ENCODE assay signal across 8 cellular contexts in the genomic region with DNA sequence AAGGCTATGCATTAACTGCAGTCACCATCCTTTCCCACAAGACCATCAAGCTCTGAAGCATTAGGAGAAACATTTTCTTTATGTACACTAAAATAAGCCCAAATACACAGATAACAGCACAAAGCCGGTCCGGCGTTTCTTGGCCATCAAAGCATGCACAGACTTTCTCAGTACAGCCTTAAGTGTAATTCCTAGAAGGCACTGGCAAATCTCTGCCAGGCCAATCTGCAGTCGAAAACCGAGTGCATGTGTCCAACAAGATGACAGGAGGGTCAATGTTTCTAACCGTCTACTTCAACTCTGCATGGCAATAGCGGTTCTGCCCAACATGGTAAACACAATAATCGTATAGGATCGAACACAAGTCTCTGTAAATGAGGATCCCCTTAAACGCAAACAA. TPM values are rescaled to one million over a fixed set of nuclear protein-coding genes. Genes with fewer than 3 reads are reported as not detected.
DNase-seq lines count a peak whose midpoint lies in the region; ATAC-seq and TF ChIP-seq lines count a peak whose summit lies in the region.

No MANE protein-coding gene starts in this region.

- peak overlapping the region; percentile 85 to 98 (median 94) for H3K4me3 Mint-ChIP-seq in naive thymus-derived CD4-positive, alpha-beta T cell

- ATAC-seq in naive thymus-derived CD4-positive, alpha-beta T cell = no peak
- no peak for ATAC-seq in GM18867 (IDR thresholded peaks at IDR 0.05; ENCODE audit: unreplicated experiment)

- H3K27ac ChIP-seq in OCI-LY1 (ENCODE audit: low read depth, low read length, poor library complexity, severe bottlenecking) = no peak overlapping the region
- H3K27ac ChIP-seq in ectodermal cell (ENCODE audit: insufficient read depth, low read depth, low read length, poor library complexity, severe bottlenecking) = no peak overlapping the region
- peak overlapping the region; percentile 78 for H3K27ac ChIP-seq in naive thymus-derived CD4-positive, alpha-beta T cell (ENCODE audit: low read depth, low read length)

- H3K4me1 Mint-ChIP-seq in naive thymus-derived CD4-positive, alpha-beta T cell = peaks cover 14 to 37% (median 27%) of the 10 kb centered on the region in 7 donors

- peak; percentile 22 for DNase-seq in Daoy (ENCODE audit: low read depth)
- DNase-seq in naive thymus-derived CD4-positive, alpha-beta T cell = peak in 2 of 9 donors; percentile 1 to 8
- no peak for DNase-seq in NCI-H526 treated with DMSO at 0.1 percent for 48 hours (lab: John Stamatoyannopoulos, UW)
- DNase-seq in HuH-7.5 (ENCODE audit: low spot score) = no peak
- DNase-seq in NCI-H526 (lab: John Stamatoyannopoulos, UW) = no peak

- peak overlapping the region; percentile 73 for H3K4me2 ChIP-seq in OCI-LY1 (ENCODE audit: low read length)

- H3K9ac ChIP-seq in OCI-LY1 (ENCODE audit: low read length) = peak overlapping the region; percentile 77; the same call in 1 of the 2 replicates

- no peak for TF ChIP-seq CTCF in OCI-LY1 (IDR thresholded peaks at IDR 0.05; ENCODE audit: low read length)

- no peaks in the 10 kb centered on the region for H3F3A ChIP-seq in OCI-LY1 (ENCODE audit: insufficient read depth, low read length)

- H3K27ac Mint-ChIP-seq in naive thymus-derived CD4-positive, alpha-beta T cell = peak overlapping the region; percentile 30 to 98 (median 94)

- H3K4me1 ChIP-seq in OCI-LY1 (ENCODE audit: insufficient read depth, low read length, severe bottlenecking) (peaks cover 19% of the 10 kb centered on the region), ectodermal cell (ENCODE audit: control insufficient read depth, insufficient read depth, low read length) (peaks cover 4% of the 10 kb centered on the region)
- H3K4me1 ChIP-seq in naive thymus-derived CD4-positive, alpha-beta T cell (ENCODE audit: control insufficient read depth in 2 of 2, insufficient read depth in 2 of 2, low read length in 2 of 2) = peaks cover 0 to 7% of the 10 kb centered on the region in 2 donors

- H3K36me3 ChIP-seq in OCI-LY1 (ENCODE audit: insufficient read depth, low read length) (no peaks in the 10 kb centered on the region), ectodermal cell (ENCODE audit: control insufficient read depth, insufficient read depth, low read length) (no peaks in the 10 kb centered on the region)
- peaks cover 0 to 6% (median 0%) of the 10 kb centered on the region in 3 experiments for H3K36me3 ChIP-seq in naive thymus-derived CD4-positive, alpha-beta T cell (ENCODE audit: control insufficient read depth in 2 of 3, insufficient read depth in 3 of 3, low read length in 3 of 3)

- no peaks in the 10 kb centered on the region for H3K79me2 ChIP-seq in OCI-LY1 (ENCODE audit: insufficient read depth, low read length)

- H3K9me3 ChIP-seq in OCI-LY1 (ENCODE audit: low read length) (no peaks in the 10 kb centered on the region), ectodermal cell (ENCODE audit: control insufficient read depth, low read length) (no peaks in the 10 kb centered on the region)
- H3K9me3 ChIP-seq in naive thymus-derived CD4-positive, alpha-beta T cell (ENCODE audit: control insufficient read depth in 2 of 3, low read length in 3 of 3) = no peaks in the 10 kb centered on the region

- peaks cover 0 to 2% (median 0%) of the 10 kb centered on the region in 5 donors for H3K36me3 Mint-ChIP-seq in naive thymus-derived CD4-positive, alpha-beta T cell

- intact Hi-C loops in naive thymus-derived CD4-positive, alpha-beta T cell (cut with micrococcal nuclease) = loop anchor here in 1 of 2 donors (10.0 kb wide), 1 partner anchor 1504 kb away; no protein-coding TSS in a partner anchor

- no peaks in the 10 kb centered on the region for H3K9me2 ChIP-seq in OCI-LY1 (ENCODE audit: low read depth, low read length)

- peaks cover 0 to 5% (median 0%) of the 10 kb centered on the region in 11 donors for H3K9me3 Mint-ChIP-seq in naive thymus-derived CD4-positive, alpha-beta T cell

- no peak overlapping the region for H2AFZ ChIP-seq in OCI-LY1 (ENCODE audit: low read length)

- WGBS in ectodermal cell, 2 experiments = 33 to 34% methylated on average over 10 of the region's 10 CpGs

- H3K27me3 ChIP-seq in OCI-LY1 (ENCODE audit: insufficient read depth, low read length) (no peaks in the 10 kb centered on the region; the same call in 1 of the 2 replicates), ectodermal cell (ENCODE audit: control insufficient read depth, insufficient read depth, low read length, poor library complexity, severe bottlenecking) (peaks cover 18% of the 10 kb centered on the region)
- no peaks in the 10 kb centered on the region for H3K27me3 ChIP-seq in naive thymus-derived CD4-positive, alpha-beta T cell (ENCODE audit: control insufficient read depth in 2 of 2, insufficient read depth in 2 of 2, low read length in 2 of 2)

- POLR2A ChIA-PET in naive thymus-derived CD4-positive, alpha-beta T cell (lab: Charles Lee) = interaction anchor here (1.0 to 1.6 kb wide), 3 partner anchors 9 to 131 kb away, joined by 4 to 8 read pairs (median 6); no protein-coding TSS in a partner anchor

- H3K4me3 ChIP-seq in OCI-LY1 (ENCODE audit: low read depth, low read length, poor library complexity, severe bottlenecking) (peak overlapping the region; percentile 83), ectodermal cell (ENCODE audit: insufficient read depth, low read depth, low read length) (peak overlapping the region; percentile 77)
- H3K4me3 ChIP-seq in naive thymus-derived CD4-positive, alpha-beta T cell (ENCODE audit: low read length) = peak overlapping the region; percentile 96

- CTCF ChIA-PET in naive thymus-derived CD4-positive, alpha-beta T cell (lab: Charles Lee) = interaction anchor here (1.0 to 1.2 kb wide), 3 partner anchors 65 to 180 kb away, joined by 3 to 4 read pairs (median 3); no protein-coding TSS in a partner anchor

- no peaks in the 10 kb centered on the region for H4K20me1 ChIP-seq in OCI-LY1 (ENCODE audit: insufficient read depth, low read length)

- peaks cover 0 to 15% (median 5%) of the 10 kb centered on the region in 5 donors for H3K27me3 Mint-ChIP-seq in naive thymus-derived CD4-positive, alpha-beta T cell

RNA-seq across cellular contexts. Expression of gene ARL15, which starts 1.1 kb away (rescaled TPM):
- total RNA-seq in Daoy (2014; rRNA removed; shearing (Covaris generic)) = 5.9 and 6.1 TPM in 2 replicates
- 27.1 TPM for polyA plus RNA-seq in ectodermal cell (2013, experiment 1 of 4)
- 28.7 TPM for polyA plus RNA-seq in ectodermal cell (2013, experiment 2 of 4)
- polyA plus RNA-seq in ectodermal cell (2013, experiment 3 of 4) = 19.8 TPM
- 23.2 TPM for polyA plus RNA-seq in ectodermal cell (2013, experiment 4 of 4)
- 10 to 100 TPM in 4 of 5 experiments, 1 to 10 TPM in 1; 9.6 to 15.6 (median 13.6) TPM for total RNA-seq in naive thymus-derived CD4-positive, alpha-beta T cell
- 10 to 100 TPM; 13.3 to 17.1 TPM for polyA plus RNA-seq in naive thymus-derived CD4-positive, alpha-beta T cell
